ENCODE assay signal across 11 cellular contexts in genomic region chr9:36461341-36461740, GRCh38.
A peak's percentile ranks its signal among the peaks of the same experiment; 100 is the strongest.
DNase-seq lines count a peak whose midpoint lies in the region; ATAC-seq and TF ChIP-seq lines count a peak whose summit lies in the region.
"Had no signal": no experiment of that assay in that cellular context is flagged by ENCODE, and none has a peak within 500 bp of the region (broad histone marks: within the 10 kb centered on the region; RNA-seq: fewer than 3 reads in every experiment).

No MANE protein-coding gene starts in this region.

- no peak for TF ChIP-seq CTCF in progenitor cell of endocrine pancreas (IDR thresholded peaks at IDR 0.05; ENCODE audit: unreplicated experiment)

- DNase-seq in stimulated activated naive CD8-positive, alpha-beta T cell treated with anti-CD3 and anti-CD28 coated beads, Interleukin-15, amount 100 ng/mL, for 72 hours: no peak
- DNase-seq in astrocyte of the hippocampus (ENCODE audit: low read depth, low spot score) (peak; percentile 45), iris pigment epithelial cell (ENCODE audit: low read depth) (peak; percentile 58), progenitor cell of endocrine pancreas (ENCODE audit: low spot score, unreplicated experiment) (no peak), mesenteric fat pad (ENCODE audit: low spot score) (no peak), NCI-H1092 treated with DMSO at 0.1 percent for 48 hours (lab: John Stamatoyannopoulos, UW) (no peak)
- DNase-seq: esophagus squamous epithelium, MG63, PC-3 had no signal

- H3K4me3 Mint-ChIP-seq in stimulated activated naive CD8-positive, alpha-beta T cell treated with anti-CD3 and anti-CD28 coated beads, Interleukin-15, Interleukin-2, amounts not matched to agents 100 ng/mL and 50 ng/mL, for 24 hours: no peak overlapping the region
- no peak overlapping the region for H3K4me3 Mint-ChIP-seq in stimulated activated naive CD8-positive, alpha-beta T cell treated with anti-CD3 and anti-CD28 coated beads, Interleukin-15, amount 100 ng/mL, for 72 hours
- H3K4me3 Mint-ChIP-seq in progenitor cell of endocrine pancreas (ENCODE audit: low read depth): no peak overlapping the region

- H3K36me3 Mint-ChIP-seq in stimulated activated naive CD8-positive, alpha-beta T cell treated with anti-CD3 and anti-CD28 coated beads, Interleukin-15, Interleukin-2, amounts not matched to agents 100 ng/mL and 50 ng/mL, for 24 hours (ENCODE audit: low read depth): peaks cover 6% of the 10 kb centered on the region
- H3K36me3 Mint-ChIP-seq in progenitor cell of endocrine pancreas (ENCODE audit: insufficient read depth): peaks cover 10% of the 10 kb centered on the region

- peaks cover 51% of the 10 kb centered on the region for H3K4me1 Mint-ChIP-seq in stimulated activated naive CD8-positive, alpha-beta T cell treated with anti-CD3 and anti-CD28 coated beads, Interleukin-15, Interleukin-2, amounts not matched to agents 100 ng/mL and 50 ng/mL, for 24 hours (ENCODE audit: low read depth)
- H3K4me1 Mint-ChIP-seq in stimulated activated naive CD8-positive, alpha-beta T cell treated with anti-CD3 and anti-CD28 coated beads, Interleukin-15, amount 100 ng/mL, for 72 hours: peaks cover 54% of the 10 kb centered on the region
- H3K4me1 Mint-ChIP-seq in progenitor cell of endocrine pancreas (ENCODE audit: low read depth): peaks cover 2% of the 10 kb centered on the region

- H3K27me3 Mint-ChIP-seq in stimulated activated naive CD8-positive, alpha-beta T cell treated with anti-CD3 and anti-CD28 coated beads, Interleukin-15, Interleukin-2, amounts not matched to agents 100 ng/mL and 50 ng/mL, for 24 hours: no peaks in the 10 kb centered on the region
- H3K27me3 Mint-ChIP-seq in stimulated activated naive CD8-positive, alpha-beta T cell treated with anti-CD3 and anti-CD28 coated beads, Interleukin-15, amount 100 ng/mL, for 72 hours: no peaks in the 10 kb centered on the region
- H3K27me3 Mint-ChIP-seq in progenitor cell of endocrine pancreas: no peaks in the 10 kb centered on the region

- ATAC-seq in stimulated activated naive CD8-positive, alpha-beta T cell treated with anti-CD3 and anti-CD28 coated beads, Interleukin-15, amount 100 ng/mL, for 72 hours: no peak
- no peak for ATAC-seq in HG03175 (IDR thresholded peaks at IDR 0.05; ENCODE audit: unreplicated experiment)
- ATAC-seq: PC-3 had no signal

- peak overlapping the region; percentile 32 for H3K27ac Mint-ChIP-seq in stimulated activated naive CD8-positive, alpha-beta T cell treated with anti-CD3 and anti-CD28 coated beads, Interleukin-15, Interleukin-2, amounts not matched to agents 100 ng/mL and 50 ng/mL, for 24 hours
- H3K27ac Mint-ChIP-seq in stimulated activated naive CD8-positive, alpha-beta T cell treated with anti-CD3 and anti-CD28 coated beads, Interleukin-15, amount 100 ng/mL, for 72 hours: no peak overlapping the region
- no peak overlapping the region for H3K27ac Mint-ChIP-seq in progenitor cell of endocrine pancreas

- H3K9me3 Mint-ChIP-seq in stimulated activated naive CD8-positive, alpha-beta T cell treated with anti-CD3 and anti-CD28 coated beads, Interleukin-15, Interleukin-2, amounts not matched to agents 100 ng/mL and 50 ng/mL, for 24 hours: no peaks in the 10 kb centered on the region
- H3K9me3 Mint-ChIP-seq in stimulated activated naive CD8-positive, alpha-beta T cell treated with anti-CD3 and anti-CD28 coated beads, Interleukin-15, amount 100 ng/mL, for 72 hours: no peaks in the 10 kb centered on the region
- H3K9me3 Mint-ChIP-seq in progenitor cell of endocrine pancreas (ENCODE audit: low read depth): no peaks in the 10 kb centered on the region

Comparison
In these comparisons a context has a peak if more than half of its experiments do, and no peak if none do; other contexts are left out.
1. DNase-seq: peak in astrocyte of the hippocampus (single experiment) and iris pigment epithelial cell (single experiment); none in stimulated activated naive CD8-positive, alpha-beta T cell treated with anti-CD3 and anti-CD28 coated beads, Interleukin-15, amount 100 ng/mL, for 72 hours (0 of 2), progenitor cell of endocrine pancreas (single experiment), mesenteric fat pad (single experiment) and NCI-H1092 treated with DMSO at 0.1 percent for 48 hours (single experiment).